Comparison of ENCODE assay signal across 9 cellular contexts in genomic region chr9:124860582-124861341, GRCh38. TPM values are rescaled to one million over a fixed set of nuclear protein-coding genes. Genes with fewer than 3 reads are reported as not detected.
DNase-seq lines count a peak whose midpoint lies in the region; ATAC-seq and TF ChIP-seq lines count a peak whose summit lies in the region.
"Had no signal": no experiment of that assay in that cellular context is flagged by ENCODE, and none has a peak within 500 bp of the region (broad histone marks: within the 10 kb centered on the region; RNA-seq: fewer than 3 reads in every experiment).

No MANE protein-coding gene starts in this region.

- no peak for TF ChIP-seq POLR2A in spleen (IDR thresholded peaks at IDR 0.05)

- no peak overlapping the region for H3K27ac ChIP-seq in iPS DF 6.9 (ENCODE audit: low read length)
- H3K27ac ChIP-seq in spleen, result peak overlapping the region in 7 of 8 donors; percentile 90 to 96 (median 94)

- no peak for ATAC-seq in GM21717 (IDR thresholded peaks at IDR 0.05; ENCODE audit: unreplicated experiment)

- no peaks in the 10 kb centered on the region; the same call in 1 of the 2 replicates for H3K4me1 ChIP-seq in iPS DF 6.9 (ENCODE audit: control insufficient read depth, insufficient read depth, low read length)
- H3K4me1 ChIP-seq in spleen, result peaks cover 30 to 61% (median 50%) of the 10 kb centered on the region in 6 donors

- H3K4me3 Mint-ChIP-seq in HFFc6, result peak overlapping the region; percentile 88
- peak overlapping the region; percentile 86 for H3K4me3 Mint-ChIP-seq in activated CD4-positive, alpha-beta memory T cell treated with anti-CD3 and anti-CD28 coated beads, Interleukin-2, amount 10 ng/mL, durations not matched to agents 7 days and 5 days

- H3K27ac Mint-ChIP-seq in HFFc6, result peak overlapping the region; percentile 87
- H3K27ac Mint-ChIP-seq in activated CD4-positive, alpha-beta memory T cell treated with anti-CD3 and anti-CD28 coated beads, Interleukin-2, amount 10 ng/mL, durations not matched to agents 7 days and 5 days, result peak overlapping the region; percentile 96

- CTCF ChIA-PET in activated CD4-positive, alpha-beta memory T cell treated with anti-CD3 and anti-CD28 coated beads, Interleukin-2, amount 10 ng/mL, durations not matched to agents 7 days and 5 days (lab: Charles Lee), result interaction anchor here (0.6 to 3.3 kb wide), 8 partner anchors 8 to 283 kb away, joined by 3 to 36 read pairs (median 8); partner anchors contain the start of genes NR6A1, SCAI and WDR38

- TF ChIP-seq CTCF in HFFc6 (IDR thresholded peaks at IDR 0.05) (no peak), spleen (IDR thresholded peaks at IDR 0.05 in 8 of 11, conservative IDR thresholded peaks at IDR 0.05 in 3 of 11) (no peak)

- intact Hi-C loops in spleen (cut with DNase I; ENCODE audit: low total_unique reads), result no loop called here

- H3K9me3 Mint-ChIP-seq in HFFc6, result no peaks in the 10 kb centered on the region
- H3K9me3 Mint-ChIP-seq in activated CD4-positive, alpha-beta memory T cell treated with anti-CD3 and anti-CD28 coated beads, Interleukin-2, amount 10 ng/mL, durations not matched to agents 7 days and 5 days, result no peaks in the 10 kb centered on the region

- H3K36me3 Mint-ChIP-seq in HFFc6 (ENCODE audit: low read depth), result peaks cover 32% of the 10 kb centered on the region
- peaks cover 51% of the 10 kb centered on the region for H3K36me3 Mint-ChIP-seq in activated CD4-positive, alpha-beta memory T cell treated with anti-CD3 and anti-CD28 coated beads, Interleukin-2, amount 10 ng/mL, durations not matched to agents 7 days and 5 days (ENCODE audit: low read depth)

- H3K27me3 ChIP-seq in iPS DF 6.9 (ENCODE audit: control insufficient read depth, insufficient read depth, low read length) (no peaks in the 10 kb centered on the region), spleen (replicated peaks in 1 of 7) (no peaks in the 10 kb centered on the region)

- WGBS in iPS DF 6.9 (ENCODE audit: insufficient coverage, insufficient read length), result no CpG with 5 or more reads among the region's 12 CpGs
- WGBS in spleen, 5 donors, result 9 to 17% (median 12%) methylated on average over 12 of the region's 12 CpGs

- peaks cover 30% of the 10 kb centered on the region for H3K4me1 Mint-ChIP-seq in HFFc6 (ENCODE audit: low read depth)
- H3K4me1 Mint-ChIP-seq in activated CD4-positive, alpha-beta memory T cell treated with anti-CD3 and anti-CD28 coated beads, Interleukin-2, amount 10 ng/mL, durations not matched to agents 7 days and 5 days, result peaks cover 44% of the 10 kb centered on the region

- H3K9me3 ChIP-seq in iPS DF 6.9 (ENCODE audit: control insufficient read depth, insufficient read depth, low read length) (no peaks in the 10 kb centered on the region), spleen (no peaks in the 10 kb centered on the region)

- POLR2A ChIA-PET in activated CD4-positive, alpha-beta memory T cell treated with anti-CD3 and anti-CD28 coated beads, Interleukin-2, amount 10 ng/mL, durations not matched to agents 7 days and 5 days (lab: Charles Lee), result interaction anchor here (0.6 to 7.1 kb wide), 30 partner anchors 8 to 846 kb away, joined by 3 to 210 read pairs (median 5); partner anchors contain the start of genes GOLGA1, HSPA5, MAPKAP1 and NR6A1

- DNase-seq in HFFc6, result no peak
- no peak for DNase-seq in activated CD4-positive, alpha-beta memory T cell treated with anti-CD3 and anti-CD28 coated beads, Interleukin-2, amount 10 ng/mL, durations not matched to agents 7 days and 5 days
- DNase-seq in iPS DF 6.9 (ENCODE audit: low read depth, low spot score), result no peak
- DNase-seq in spleen, result no peak
- DNase-seq in effector CD8-positive, alpha-beta T cell (lab: John Stamatoyannopoulos, UW), result no peak
- no peak for DNase-seq in stimulated activated CD4-positive, alpha-beta T cell treated with anti-CD3 and anti-CD28 coated beads, Interleukin-15, amount 100 ng/mL, for 24 hours
- DNase-seq in NCI-H1048 (lab: John Stamatoyannopoulos, UW), result no peak

- H3K36me3 ChIP-seq in iPS DF 6.9 (ENCODE audit: control insufficient read depth, insufficient read depth, low read length) (peaks cover 38% of the 10 kb centered on the region), spleen (peaks cover 3 to 52% (median 48%) of the 10 kb centered on the region in 6 donors)

- H3K27me3 Mint-ChIP-seq in HFFc6 (ENCODE audit: insufficient read depth), result no peaks in the 10 kb centered on the region
- no peaks in the 10 kb centered on the region for H3K27me3 Mint-ChIP-seq in activated CD4-positive, alpha-beta memory T cell treated with anti-CD3 and anti-CD28 coated beads, Interleukin-2, amount 10 ng/mL, durations not matched to agents 7 days and 5 days

- peak overlapping the region; percentile 74 for H3K4me3 ChIP-seq in iPS DF 6.9 (ENCODE audit: low read length)
- peak overlapping the region; percentile 33 to 98 (median 77) for H3K4me3 ChIP-seq in spleen

RNA-seq across cellular contexts. Expression of gene RPL35, which starts 1.0 kb away (rescaled TPM):
- total RNA-seq in HFFc6 (2021; fragmentation: NEBNext Ultra II Directional; extraction: Animal tissue kit (Norgen Biotek cat#: 25700)), result 1,000 to 10,000 TPM; 1,470 to 1,706 (median 1,550) TPM
- total RNA-seq in activated CD4-positive, alpha-beta memory T cell treated with anti-CD3 and anti-CD28 coated beads, Interleukin-2, amount 10 ng/mL, durations not matched to agents 7 days and 5 days, result 1,000 to 10,000 TPM; 1,297 to 1,317 TPM
- total RNA-seq in spleen, result 1,000 to 10,000 TPM in 4 of 7 donors, 100 to 1,000 TPM in 3; 873 to 1,139 (median 1,001) TPM
- polyA plus RNA-seq in spleen, result 1,000 to 10,000 TPM; 7,414 to 8,208 (median 8,201) TPM

RNA-seq across cellular contexts. Expression of gene ARPC5L, which starts 1.2 kb away (rescaled TPM):
- total RNA-seq in HFFc6 (2021; fragmentation: NEBNext Ultra II Directional; extraction: Animal tissue kit (Norgen Biotek cat#: 25700)), result 10 to 100 TPM; 39.0 to 55.9 (median 44.7) TPM
- 10 to 100 TPM; 76.6 to 79.4 TPM for total RNA-seq in activated CD4-positive, alpha-beta memory T cell treated with anti-CD3 and anti-CD28 coated beads, Interleukin-2, amount 10 ng/mL, durations not matched to agents 7 days and 5 days
- 10 to 100 TPM; 33.6 to 50.4 (median 47.3) TPM for total RNA-seq in spleen
- polyA plus RNA-seq in spleen, result 10 to 100 TPM; 48.1 to 75.3 (median 48.9) TPM

RNA-seq across cellular contexts. Expression of gene WDR38, which starts 7.5 kb away (rescaled TPM):
- not detected for total RNA-seq in HFFc6 (2021; fragmentation: NEBNext Ultra II Directional; extraction: Animal tissue kit (Norgen Biotek cat#: 25700))
- total RNA-seq in activated CD4-positive, alpha-beta memory T cell treated with anti-CD3 and anti-CD28 coated beads, Interleukin-2, amount 10 ng/mL, durations not matched to agents 7 days and 5 days, result not detected
- not detected for total RNA-seq in spleen
- polyA plus RNA-seq in spleen, result not detected
- polyA plus RNA-seq: adipose tissue had no signal
